ENCODE assay signal across 13 cellular contexts in the genomic region with DNA sequence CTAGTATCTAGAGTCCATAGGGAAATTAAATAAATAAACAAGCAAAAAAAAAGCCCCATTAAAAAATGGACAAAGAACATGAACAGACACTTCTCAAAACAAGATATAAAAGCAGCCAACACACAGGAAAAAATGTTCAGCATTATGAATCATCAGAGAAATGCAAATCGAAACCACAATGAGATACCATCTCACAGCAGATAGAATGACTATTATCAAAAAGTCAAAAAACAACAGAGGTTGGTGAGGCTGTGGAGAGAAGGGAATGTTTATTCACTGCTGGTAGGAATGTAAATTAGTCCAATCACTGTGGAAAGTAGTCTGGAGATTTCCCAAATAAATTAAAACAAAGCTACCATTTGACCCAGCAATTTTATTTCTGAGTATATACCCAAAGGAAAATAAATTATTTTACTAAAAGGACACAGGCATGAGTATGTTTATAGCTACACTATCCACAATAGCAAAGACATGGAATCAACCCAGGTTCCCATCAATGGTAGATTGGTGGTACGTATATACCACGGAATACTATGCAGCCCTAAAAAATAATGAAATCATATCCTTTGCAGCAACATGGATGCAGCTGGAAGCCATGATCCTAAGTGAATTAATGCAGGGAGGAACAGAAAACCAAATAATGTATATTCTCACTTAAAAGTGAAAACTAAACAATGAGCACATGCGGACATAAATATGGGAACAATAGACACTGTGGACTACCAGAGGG.
DNase-seq lines count a peak whose midpoint lies in the region; TF ChIP-seq lines count a peak whose summit lies in the region.
"Had no signal": no experiment of that assay in that cellular context is flagged by ENCODE, and none has a peak within 500 bp of the region (broad histone marks: within the 10 kb centered on the region; RNA-seq: fewer than 3 reads in every experiment).

No MANE protein-coding gene starts in this region.

- intact Hi-C loops in posterior vena cava (cut with DNase I): no loop called here

- H3K27ac Mint-ChIP-seq in immature natural killer cell: no peak overlapping the region
- H3K27ac Mint-ChIP-seq: activated T-cell treated with anti-CD3 and anti-CD28 coated beads, Interleukin-2, amount 50 U/mL, for 24 hours; naive B cell had no signal

- H3K36me3 ChIP-seq in HEK293 (ENCODE audit: control insufficient read depth in 2 of 2, insufficient read depth in 1 of 2, low read length in 2 of 2) (no peaks in the 10 kb centered on the region), SJSA1 (no peaks in the 10 kb centered on the region)
- H3K36me3 ChIP-seq: cardiac muscle cell, esophagus squamous epithelium, thoracic aorta had no signal

- H3K9me3 Mint-ChIP-seq in immature natural killer cell: peaks cover 0 to 18% (median 7%) of the 10 kb centered on the region in 6 donors

- H3K9me3 ChIP-seq in HEK293 (ENCODE audit: control insufficient read depth, insufficient read depth, low read depth, low read length) (no peaks in the 10 kb centered on the region), SJSA1 (replicated peaks) (no peaks in the 10 kb centered on the region)
- H3K9me3 ChIP-seq: esophagus squamous epithelium, thoracic aorta had no signal

- peaks cover 0 to 4% (median 0%) of the 10 kb centered on the region in 3 donors for H3K36me3 Mint-ChIP-seq in immature natural killer cell
- H3K36me3 Mint-ChIP-seq: naive B cell had no signal

- peak in 1 of 2 experiments; percentile 93 for DNase-seq in SJSA1 (ENCODE audit: low read depth in 1 of 2, low spot score in 2 of 2)
- peak; percentile 81 for DNase-seq in fibroblast of gingiva (ENCODE audit: low read depth)
- peak; percentile 49 for DNase-seq in smooth muscle cell of the brain vasculature (ENCODE audit: low read depth, low spot score)
- no peak for DNase-seq in posterior vena cava (ENCODE audit: low spot score)
- DNase-seq in NCI-H2029 (lab: John Stamatoyannopoulos, UW): no peak
- no peak for DNase-seq in immature natural killer cell
- DNase-seq: activated T-cell treated with anti-CD3 and anti-CD28 coated beads, Interleukin-2, amount 50 U/mL, for 24 hours; esophagus squamous epithelium; naive B cell had no signal

- TF ChIP-seq CTCF in HEK293 (tag by site-specific recombination; IDR thresholded peaks at IDR 0.05): no peak

- POLR2A ChIA-PET in HEK293 (lab: Yijun Ruan, JAX): no interaction called here

- CTCF ChIA-PET in HEK293 (lab: Yijun Ruan, JAX): no interaction called here

- no peak overlapping the region for H3K4me3 ChIP-seq in HEK293 (ENCODE audit: low read depth, low read length)
- H3K4me3 ChIP-seq in SJSA1: no peak overlapping the region
- H3K4me3 ChIP-seq: cardiac muscle cell, esophagus squamous epithelium, thoracic aorta had no signal

- no peak overlapping the region for H3K4me3 Mint-ChIP-seq in immature natural killer cell
- H3K4me3 Mint-ChIP-seq: activated T-cell treated with anti-CD3 and anti-CD28 coated beads, Interleukin-2, amount 50 U/mL, for 24 hours; naive B cell had no signal

- H3K4me1 ChIP-seq in HEK293 (ENCODE audit: control insufficient read depth, insufficient read depth, low read length): no peaks in the 10 kb centered on the region; the same call in 1 of the 2 replicates
- peaks cover 11% of the 10 kb centered on the region for H3K4me1 ChIP-seq in SJSA1 (replicated peaks)
- H3K4me1 ChIP-seq: esophagus squamous epithelium had no signal

- H3K4me1 Mint-ChIP-seq in immature natural killer cell: no peaks in the 10 kb centered on the region
- H3K4me1 Mint-ChIP-seq: naive B cell had no signal

- H3K27ac ChIP-seq in HEK293 (ENCODE audit: extremely low read depth, low read depth, low read length) (no peak overlapping the region), SJSA1 (peak overlapping the region; percentile 23)
- H3K27ac ChIP-seq: cardiac muscle cell, esophagus squamous epithelium, RWPE1, thoracic aorta had no signal

- peaks cover 0 to 2% (median 1%) of the 10 kb centered on the region in 3 donors for H3K27me3 Mint-ChIP-seq in immature natural killer cell (ENCODE audit: low read depth in 3 of 3)
- H3K27me3 Mint-ChIP-seq: activated T-cell treated with anti-CD3 and anti-CD28 coated beads, Interleukin-2, amount 50 U/mL, for 24 hours; naive B cell had no signal

- no peaks in the 10 kb centered on the region for H3K27me3 ChIP-seq in SJSA1 (replicated peaks)
- H3K27me3 ChIP-seq: cardiac muscle cell, esophagus squamous epithelium had no signal

TF ChIP-seq in HEK293, 187 proteins besides CTCF, POLR2A, EP300 and RAD21:
- TF ChIP-seq ZNF146 (tag by site-specific recombination; IDR thresholded peaks at IDR 0.05): peak; percentile 24; the same call in 1 of the 2 replicates
- TF ChIP-seq, protein P1, sequence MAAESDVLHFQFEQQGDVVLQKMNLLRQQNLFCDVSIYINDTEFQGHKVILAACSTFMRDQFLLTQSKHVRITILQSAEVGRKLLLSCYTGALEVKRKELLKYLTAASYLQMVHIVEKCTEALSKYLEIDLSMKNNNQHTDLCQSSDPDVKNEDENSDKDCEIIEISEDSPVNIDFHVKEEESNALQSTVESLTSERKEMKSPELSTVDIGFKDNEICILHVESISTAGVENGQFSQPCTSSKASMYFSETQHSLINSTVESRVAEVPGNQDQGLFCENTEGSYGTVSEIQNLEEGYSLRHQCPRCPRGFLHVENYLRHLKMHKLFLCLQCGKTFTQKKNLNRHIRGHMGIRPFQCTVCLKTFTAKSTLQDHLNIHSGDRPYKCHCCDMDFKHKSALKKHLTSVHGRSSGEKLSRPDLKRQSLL (tag by site-specific recombination; IDR thresholded peaks at IDR 0.05): no peak

Comparison
In these comparisons a context has a peak if more than half of its experiments do, and no peak if none do; other contexts are left out.
1. DNase-seq: peak in fibroblast of gingiva (single experiment) and smooth muscle cell of the brain vasculature (single experiment); none in posterior vena cava (single experiment), NCI-H2029 (single experiment) and immature natural killer cell (0 of 3).